ENCODE assay signal across 17 cellular contexts in the genomic region with DNA sequence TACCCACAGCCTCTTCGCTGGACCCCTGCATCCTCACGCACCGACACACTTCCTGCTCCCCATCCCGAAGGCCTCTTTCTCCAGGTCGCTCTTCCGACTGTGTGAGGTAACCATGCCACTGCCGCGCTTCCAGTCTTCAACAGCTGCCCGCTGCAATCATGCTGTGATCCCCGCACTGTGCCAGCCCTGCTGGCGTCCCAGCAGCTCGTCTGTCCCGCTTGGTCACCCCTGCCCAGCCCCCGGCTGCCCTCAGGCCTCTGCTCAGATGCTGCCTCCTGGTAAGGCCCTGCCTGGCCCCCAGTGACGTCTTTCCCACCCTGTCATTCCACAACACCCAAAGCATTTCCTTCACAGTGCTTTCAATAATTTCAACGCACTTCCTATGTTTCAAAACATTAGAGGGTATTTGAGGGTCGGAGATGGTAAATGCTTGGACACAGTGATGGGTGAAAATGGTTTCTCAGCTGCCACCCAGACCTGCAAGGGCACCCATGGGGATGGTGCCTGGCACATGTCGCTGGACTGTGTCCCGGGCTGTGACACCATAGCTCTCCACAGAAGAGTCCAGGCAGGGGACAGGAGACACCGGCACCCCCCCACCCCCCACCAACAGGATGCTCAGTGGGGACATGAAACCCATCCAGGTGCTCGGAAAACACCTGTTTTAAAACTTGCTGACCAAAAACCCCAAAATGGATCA.
A peak's percentile ranks its signal among the peaks of the same experiment; 100 is the strongest.
DNase-seq lines count a peak whose midpoint lies in the region; ATAC-seq and TF ChIP-seq lines count a peak whose summit lies in the region.
"Had no signal": no experiment of that assay in that cellular context is flagged by ENCODE, and none has a peak within 500 bp of the region (broad histone marks: within the 10 kb centered on the region; RNA-seq: fewer than 3 reads in every experiment).

No MANE protein-coding gene starts in this region.

- H3K36me3 Mint-ChIP-seq in Caco-2 (ENCODE audit: insufficient read depth, unreplicated experiment) = peaks cover 45% of the 10 kb centered on the region
- H3K36me3 Mint-ChIP-seq in chondrocyte (ENCODE audit: low read depth) = peaks cover 2% of the 10 kb centered on the region

- POLR2A ChIA-PET in Caco-2 (lab: Charles Lee) = no interaction called here

- H3K27me3 ChIP-seq in Caco-2 (replicated peaks; ENCODE audit: control insufficient read depth, insufficient read depth, low read length) = no peaks in the 10 kb centered on the region

- TF ChIP-seq CTCF in Caco-2 (IDR thresholded peaks at IDR 0.05; ENCODE audit: insufficient read depth in 1 of 2, low read depth in 1 of 2, low read length in 1 of 2, severe bottlenecking in 1 of 2, unreplicated experiment in 1 of 2) (no peak), chondrocyte (IDR thresholded peaks at IDR 0.05) (no peak)

- H3K27ac Mint-ChIP-seq in Caco-2 (ENCODE audit: unreplicated experiment) = peak overlapping the region; percentile 31
- no peak overlapping the region for H3K27ac Mint-ChIP-seq in chondrocyte (ENCODE audit: unreplicated experiment)
- H3K27ac Mint-ChIP-seq: activated CD4-positive, alpha-beta T cell treated with anti-CD3 and anti-CD28 coated beads, Interleukin-2, amount 10 ng/mL, durations not matched to agents 7 days and 5 days; T-helper 1 cell treated with Interleukin-12 subunit alpha and Interleukin-12 subunit beta and Interleukin-4 antibody, amounts not matched to agents 30 μg/mL and 1 μg/mL, for 36 hours had no signal

- no peak overlapping the region for H3K4me3 ChIP-seq in Caco-2 (ENCODE audit: low read depth, low read length)
- H3K4me3 ChIP-seq: HAP-1, PC-9, smooth muscle cell had no signal

- H3K4me1 Mint-ChIP-seq in Caco-2 (ENCODE audit: low read depth, unreplicated experiment) = no peaks in the 10 kb centered on the region
- peaks cover 64% of the 10 kb centered on the region for H3K4me1 Mint-ChIP-seq in chondrocyte (ENCODE audit: low read depth)

- H3K9me3 ChIP-seq in Caco-2 = no peaks in the 10 kb centered on the region
- H3K9me3 ChIP-seq: HAP-1, neutrophil had no signal

- DNase-seq in Caco-2 = no peak
- DNase-seq in NCI-H345 (lab: John Stamatoyannopoulos, UW) = peak; percentile 30
- DNase-seq in dermis microvascular lymphatic vessel endothelial cell (ENCODE audit: low read depth in 2 of 2) = peak; percentile 39 to 68
- peak in 36 of 56 donors; percentile 16 to 80 (median 48) for DNase-seq in nucleus accumbens (lab: John Stamatoyannopoulos, UW)
- no peak for DNase-seq in chondrocyte (ENCODE audit: low spot score)
- DNase-seq in OCI-M2 (lab: John Stamatoyannopoulos, UW; ENCODE audit: unreplicated experiment) = no peak
- no peak for DNase-seq in cardiac septum (ENCODE audit: low spot score)
- DNase-seq: activated CD4-positive, alpha-beta T cell treated with anti-CD3 and anti-CD28 coated beads, Interleukin-2, amount 10 ng/mL, durations not matched to agents 7 days and 5 days; aorta; CD4-positive, CD25-positive, alpha-beta regulatory T cell; GF-D8; PC-9 had no signal

- CTCF ChIA-PET in Caco-2 (lab: Charles Lee) = no interaction called here

- H3K4me1 ChIP-seq in Caco-2 = peaks cover 16% of the 10 kb centered on the region

- BruUV-seq in Caco-2 (replicated peaks; lab: Mats Ljungman, UMichigan) = no TSS peak

- no peak for ATAC-seq in esophagus mucosa

- H3K9me3 Mint-ChIP-seq in Caco-2 (ENCODE audit: unreplicated experiment) = no peaks in the 10 kb centered on the region
- no peaks in the 10 kb centered on the region for H3K9me3 Mint-ChIP-seq in chondrocyte (ENCODE audit: low read depth)
- H3K9me3 Mint-ChIP-seq: activated CD4-positive, alpha-beta T cell treated with anti-CD3 and anti-CD28 coated beads, Interleukin-2, amount 10 ng/mL, durations not matched to agents 7 days and 5 days; CD4-positive, CD25-positive, alpha-beta regulatory T cell; T-helper 1 cell treated with Interleukin-12 subunit alpha and Interleukin-12 subunit beta and Interleukin-4 antibody, amounts not matched to agents 30 μg/mL and 1 μg/mL, for 36 hours had no signal

- H3K4me3 Mint-ChIP-seq in Caco-2 (ENCODE audit: unreplicated experiment) (no peak overlapping the region), chondrocyte (ENCODE audit: unreplicated experiment) (no peak overlapping the region)
- H3K4me3 Mint-ChIP-seq: activated CD4-positive, alpha-beta T cell treated with anti-CD3 and anti-CD28 coated beads, Interleukin-2, amount 10 ng/mL, durations not matched to agents 7 days and 5 days; CD4-positive, CD25-positive, alpha-beta regulatory T cell; T-helper 1 cell treated with Interleukin-12 subunit alpha and Interleukin-12 subunit beta and Interleukin-4 antibody, amounts not matched to agents 30 μg/mL and 1 μg/mL, for 36 hours had no signal

- peaks cover 2% of the 10 kb centered on the region; the same call in 1 of the 2 replicates for H3K36me3 ChIP-seq in Caco-2 (ENCODE audit: control insufficient read depth, insufficient read depth, low read length)
- H3K36me3 ChIP-seq: neutrophil had no signal

- H3K27me3 Mint-ChIP-seq in Caco-2 (ENCODE audit: insufficient read depth, unreplicated experiment) = no peaks in the 10 kb centered on the region
- no peaks in the 10 kb centered on the region for H3K27me3 Mint-ChIP-seq in chondrocyte (ENCODE audit: low read depth)
- H3K27me3 Mint-ChIP-seq: activated CD4-positive, alpha-beta T cell treated with anti-CD3 and anti-CD28 coated beads, Interleukin-2, amount 10 ng/mL, durations not matched to agents 7 days and 5 days; CD4-positive, CD25-positive, alpha-beta regulatory T cell had no signal

- intact Hi-C loops in Caco-2 (cut with micrococcal nuclease; ENCODE audit: unreplicated experiment) = no loop called here
- intact Hi-C loops in cardiac septum (cut with DNase I) = no loop called here

Comparison
In these comparisons a context has a peak if more than half of its experiments do, and no peak if none do; other contexts are left out.
1. DNase-seq: peak in NCI-H345 (single experiment), dermis microvascular lymphatic vessel endothelial cell (2 of 2) and nucleus accumbens (36 of 56); none in Caco-2 (0 of 2), chondrocyte (single experiment), OCI-M2 (single experiment) and cardiac septum (single experiment).